Comparison of ENCODE assay signal across 23 cellular contexts in genomic region chrX:115337735-115338134, GRCh38. TPM values are rescaled to one million over a fixed set of nuclear protein-coding genes. Genes with fewer than 3 reads are reported as not detected.
A peak's percentile ranks its signal among the peaks of the same experiment; 100 is the strongest.
DNase-seq lines count a peak whose midpoint lies in the region; ATAC-seq and TF ChIP-seq lines count a peak whose summit lies in the region.
"Had no signal": no experiment of that assay in that cellular context is flagged by ENCODE, and none has a peak within 500 bp of the region (broad histone marks: within the 10 kb centered on the region; RNA-seq: fewer than 3 reads in every experiment).

No MANE protein-coding gene starts in this region.

- no peak overlapping the region for H3K4me3 ChIP-seq in AG04450 (ENCODE audit: low read depth, low read length)
- H3K4me3 ChIP-seq in cardiac fibroblast (replicated peaks in 1 of 2; ENCODE audit: low read depth in 2 of 2, low read length in 2 of 2), result no peak overlapping the region
- no peak overlapping the region for H3K4me3 ChIP-seq in right cardiac atrium (ENCODE audit: low read length)

- TF ChIP-seq CTCF in AG04450 (IDR thresholded peaks at IDR 0.05; ENCODE audit: low read depth, low read length) (no peak), cardiac fibroblast (IDR thresholded peaks at IDR 0.05; ENCODE audit: low read depth, low read length) (no peak), RWPE1 (conservative IDR thresholded peaks at IDR 0.05; ENCODE audit: low read depth) (no peak)

- CTCF ChIA-PET in AG04450 (lab: Charles Lee), result interaction anchor here (2.2 to 3.2 kb wide), 2 partner anchors 305 to 342 kb away, joined by 9 to 10 read pairs; no protein-coding TSS in a partner anchor
- CTCF ChIA-PET in RWPE1 (lab: Yijun Ruan, JAX), result no interaction called here

- H3K4me1 ChIP-seq in right cardiac atrium (ENCODE audit: control insufficient read depth, insufficient read depth, low read length), result no peaks in the 10 kb centered on the region

- H3K27ac ChIP-seq in AG04450 (ENCODE audit: low read depth, low read length) (no peak overlapping the region), right cardiac atrium (ENCODE audit: low read length) (no peak overlapping the region), RWPE1 (no peak overlapping the region)

- POLR2A ChIA-PET in AG04450 (lab: Yijun Ruan, JAX) (no interaction called here), RWPE1 (lab: Yijun Ruan, JAX; ENCODE audit: low non-redundant PET) (no interaction called here)

- no peaks in the 10 kb centered on the region for H3K27me3 ChIP-seq in AG04450 (ENCODE audit: control insufficient read depth, insufficient read depth, low read length)
- H3K27me3 ChIP-seq in right cardiac atrium (ENCODE audit: control insufficient read depth, insufficient read depth), result no peaks in the 10 kb centered on the region

- 40% methylated on average over 2 of the region's 2 CpGs for WGBS in right cardiac atrium

- DNase-seq in AG04450 (ENCODE audit: low read depth, low spot score), result peak; percentile 42
- DNase-seq in GM04503 (ENCODE audit: low read depth), result peak; percentile 24
- peak; percentile 60 to 91 for DNase-seq in cardiac fibroblast (ENCODE audit: low read depth in 2 of 2)
- peak in 2 of 3 donors; percentile 29 to 41 for DNase-seq in right cardiac atrium
- no peak for DNase-seq in activated naive CD4-positive, alpha-beta T cell treated with Interleukin-2 at 50 U/mL for 16 hours
- DNase-seq in AML-193 (lab: John Stamatoyannopoulos, UW), result no peak
- no peak for DNase-seq in RWPE1 (ENCODE audit: low spot score)
- DNase-seq: ACHN; activated naive CD8-positive, alpha-beta T cell treated with anti-CD3 and anti-CD28 coated beads for 36 hours; activated T-cell treated with anti-CD3 and anti-CD28 coated beads, Interleukin-2, amount 50 U/mL, for 72 hours; caudate nucleus; effector CD4-positive, alpha-beta T cell; foreskin melanocyte; Karpas-422; NCI-H1105 treated with DMSO at 0.1 percent for 48 hours; NCI-H748 treated with DMSO at 0.1 percent for 48 hours; stimulated activated naive CD8-positive, alpha-beta T cell treated with anti-CD3 and anti-CD28 coated beads, Interleukin-15, Interleukin-2, amounts not matched to agents 100 U/mL and 50 U/mL, for 24 hours; T1000 had no signal

- intact Hi-C loops in right cardiac atrium (cut with DNase I), result loop anchor here in 1 of 4 donors (10.0 kb wide), 1 partner anchor 347 kb away; no protein-coding TSS in a partner anchor

- ATAC-seq in right cardiac atrium (peak in 1 of 2 donors; percentile 28), GM18517 (IDR thresholded peaks at IDR 0.05; ENCODE audit: unreplicated experiment) (no peak)
- ATAC-seq: activated CD4-positive, CD25-positive, alpha-beta regulatory T cell treated with anti-CD3 and anti-CD28 coated beads, Interleukin-2, amount 50 U/mL, for 24 hours; activated T-cell treated with anti-CD3 and anti-CD28 coated beads, Interleukin-2, amount 50 U/mL, for 72 hours; stimulated activated naive CD8-positive, alpha-beta T cell treated with anti-CD3 and anti-CD28 coated beads, Interleukin-15, Interleukin-2, amounts not matched to agents 100 U/mL and 50 U/mL, for 24 hours had no signal

- H3K9me3 ChIP-seq in AG04450 (ENCODE audit: control insufficient read depth, insufficient read depth, low read length), result no peaks in the 10 kb centered on the region
- no peaks in the 10 kb centered on the region for H3K9me3 ChIP-seq in right cardiac atrium (ENCODE audit: control insufficient read depth, low read length)

RNA-seq across cellular contexts. Expression of gene LUZP4, which starts 48.2 kb away (rescaled TPM):
- polyA plus RNA-seq in AG04450 (2011; rRNA removed) (not detected in 2 replicates), right cardiac atrium (not detected)
- polyA minus RNA-seq in AG04450 (2011; rRNA and poly(A)+ RNA removed), result not detected in 2 replicates
- total RNA-seq in right cardiac atrium, result not detected
- total RNA-seq: activated naive CD8-positive, alpha-beta T cell treated with anti-CD3 and anti-CD28 coated beads for 36 hours; activated T-cell treated with anti-CD3 and anti-CD28 coated beads, Interleukin-2, amount 50 U/mL, for 72 hours; HT-29; mucosa of gallbladder; OCI-LY7 had no signal

Comparison
In these comparisons a context has a peak if more than half of its experiments do, and no peak if none do; other contexts are left out.
1. DNase-seq: peak in AG04450 (single experiment), GM04503 (single experiment), cardiac fibroblast (2 of 2) and right cardiac atrium (2 of 3); none in activated naive CD4-positive, alpha-beta T cell treated with Interleukin-2 at 50 U/mL for 16 hours (single experiment), AML-193 (0 of 2) and RWPE1 (single experiment).